Comparison of ENCODE assay signal across 18 cellular contexts in the genomic region with DNA sequence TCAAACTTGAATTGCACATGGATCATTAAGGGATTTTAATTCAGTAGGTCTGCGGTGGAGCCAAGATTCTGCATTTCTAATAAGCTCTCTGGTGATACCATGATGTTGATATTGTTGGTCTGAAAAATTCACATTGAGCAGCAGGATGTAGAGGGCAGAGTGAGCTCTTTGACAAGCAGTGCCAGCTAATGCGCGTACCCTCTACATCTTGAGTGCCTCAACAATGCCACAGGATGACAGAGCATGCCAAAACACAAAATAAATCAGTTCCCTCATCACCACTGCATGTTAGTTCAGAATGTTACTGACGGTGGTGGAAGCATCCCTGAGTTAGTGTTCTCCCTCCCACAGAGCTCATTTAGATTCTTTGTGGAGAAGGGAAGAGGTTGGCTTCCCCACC. TPM values are rescaled to one million over a fixed set of nuclear protein-coding genes. Genes with fewer than 3 reads are reported as not detected.
"Had no signal": no experiment of that assay in that cellular context is flagged by ENCODE, and none has a peak within 500 bp of the region (broad histone marks: within the 10 kb centered on the region; RNA-seq: fewer than 3 reads in every experiment).

No MANE protein-coding gene starts in this region.

- H3K4me3 ChIP-seq: coronary artery, left lung, lung, pancreas, right lobe of liver, thoracic aorta had no signal

- H3K27ac ChIP-seq: coronary artery, left lung, pancreas, right lobe of liver, thoracic aorta had no signal

- H3K4me1 ChIP-seq: left lung, pancreas, right lobe of liver had no signal

- H3K4me3 Mint-ChIP-seq: natural killer cell treated with Interleukin-12 subunit alpha and Interleukin-12 subunit beta and Interleukin-15 and Interleukin-18, amount 100 ng/mL, for 72 hours; stimulated activated memory B cell treated with anti-CD40 and anti-IgM and Interleukin-4, amounts not matched to agents 10 μg/mL and 1 μg/mL and 100 μg/mL, for 72 hours; stimulated activated naive CD8-positive, alpha-beta T cell treated with anti-CD3 and anti-CD28 coated beads, Interleukin-15, Interleukin-2, amounts not matched to agents 100 ng/mL and 50 ng/mL, for 24 hours had no signal

- H3K4me1 Mint-ChIP-seq: stimulated activated memory B cell treated with anti-CD40 and anti-IgM and Interleukin-4, amounts not matched to agents 10 μg/mL and 1 μg/mL and 100 μg/mL, for 72 hours had no signal

- H3K9me3 ChIP-seq: left lung, pancreas, right lobe of liver, thoracic aorta had no signal

- H3K27me3 Mint-ChIP-seq: natural killer cell treated with Interleukin-12 subunit alpha and Interleukin-12 subunit beta and Interleukin-15 and Interleukin-18, amount 100 ng/mL, for 72 hours; progenitor cell of endocrine pancreas; stimulated activated memory B cell treated with anti-CD40 and anti-IgM and Interleukin-4, amounts not matched to agents 10 μg/mL and 1 μg/mL and 100 μg/mL, for 72 hours; stimulated activated naive CD8-positive, alpha-beta T cell treated with anti-CD3 and anti-CD28 coated beads, Interleukin-15, Interleukin-2, amounts not matched to agents 100 ng/mL and 50 ng/mL, for 24 hours had no signal

- H3K36me3 ChIP-seq: left lung, pancreas, right lobe of liver, thoracic aorta had no signal

- H3K27ac Mint-ChIP-seq: natural killer cell treated with Interleukin-12 subunit alpha and Interleukin-12 subunit beta and Interleukin-15 and Interleukin-18, amount 100 ng/mL, for 72 hours; progenitor cell of endocrine pancreas; stimulated activated memory B cell treated with anti-CD40 and anti-IgM and Interleukin-4, amounts not matched to agents 10 μg/mL and 1 μg/mL and 100 μg/mL, for 72 hours; stimulated activated naive CD8-positive, alpha-beta T cell treated with anti-CD3 and anti-CD28 coated beads, Interleukin-15, Interleukin-2, amounts not matched to agents 100 ng/mL and 50 ng/mL, for 24 hours had no signal

- ATAC-seq: left lung; natural killer cell treated with Interleukin-12 subunit alpha and Interleukin-12 subunit beta and Interleukin-15 and Interleukin-18, amount 100 ng/mL, for 72 hours; pancreas; stimulated activated memory B cell treated with anti-CD40 and anti-IgM and Interleukin-4, amounts not matched to agents 10 μg/mL and 1 μg/mL and 100 μg/mL, for 72 hours had no signal

- H3K36me3 Mint-ChIP-seq: natural killer cell treated with Interleukin-12 subunit alpha and Interleukin-12 subunit beta and Interleukin-15 and Interleukin-18, amount 100 ng/mL, for 72 hours; stimulated activated memory B cell treated with anti-CD40 and anti-IgM and Interleukin-4, amounts not matched to agents 10 μg/mL and 1 μg/mL and 100 μg/mL, for 72 hours had no signal

- DNase-seq: effector CD8-positive, alpha-beta T cell; foreskin melanocyte; islet precursor cell; left lung; mesenchymal stem cell; midbrain; occipital lobe; pancreas; stimulated activated CD4-positive, alpha-beta T cell treated with anti-CD3 and anti-CD28 coated beads, Interleukin-4, amount 100 ng/mL, for 1 hour; trophoblast cell had no signal

- H3K27me3 ChIP-seq: left lung, right lobe of liver had no signal

- H3K9me3 Mint-ChIP-seq: stimulated activated memory B cell treated with anti-CD40 and anti-IgM and Interleukin-4, amounts not matched to agents 10 μg/mL and 1 μg/mL and 100 μg/mL, for 72 hours; stimulated activated naive CD8-positive, alpha-beta T cell treated with anti-CD3 and anti-CD28 coated beads, Interleukin-15, Interleukin-2, amounts not matched to agents 100 ng/mL and 50 ng/mL, for 24 hours had no signal

RNA-seq across cellular contexts. Expression of a gene that starts 23.5 kb away (rescaled TPM):
- total RNA-seq: left lung; natural killer cell treated with Interleukin-12 subunit alpha and Interleukin-12 subunit beta and Interleukin-15 and Interleukin-18, amount 100 ng/mL, for 72 hours; right lobe of liver had no signal
- polyA plus RNA-seq: lung, pancreas had no signal
